ENCODE assay signal across 9 cellular contexts in the genomic region with DNA sequence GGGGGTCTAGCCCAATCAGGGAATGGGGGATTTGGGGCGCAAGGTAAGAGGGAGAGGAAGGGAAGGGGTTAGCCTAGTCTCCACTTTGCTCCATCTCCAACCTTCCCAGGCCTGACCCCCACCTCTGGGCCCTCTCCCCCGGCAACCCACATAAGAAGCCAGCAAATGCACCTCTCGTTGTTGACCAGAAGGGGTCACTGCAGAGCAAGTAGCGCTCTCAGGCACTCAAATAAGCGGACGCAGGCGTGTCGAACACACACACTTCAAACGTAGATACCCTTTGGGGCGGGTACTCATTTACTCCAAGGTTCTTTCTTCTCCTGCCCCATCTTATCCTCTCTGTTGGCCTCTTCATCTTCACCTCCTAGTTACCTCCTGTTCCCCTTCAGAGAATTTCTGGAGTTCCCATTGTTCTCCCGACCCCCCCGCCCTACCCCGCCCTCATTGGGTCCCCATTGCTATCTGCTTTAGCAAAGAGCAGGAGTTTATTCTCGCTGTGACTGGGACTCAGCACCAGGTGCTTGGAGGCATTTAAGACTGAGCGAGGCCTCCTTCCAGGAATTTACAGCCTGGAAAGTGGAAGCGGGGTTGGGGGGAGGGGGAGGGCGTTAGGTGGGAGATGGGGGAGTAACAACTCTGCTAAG. TPM values are rescaled to one million over a fixed set of nuclear protein-coding genes. Genes with fewer than 3 reads are reported as not detected.
DNase-seq lines count a peak whose midpoint lies in the region; ATAC-seq and TF ChIP-seq lines count a peak whose summit lies in the region.
"Had no signal": no experiment of that assay in that cellular context is flagged by ENCODE, and none has a peak within 500 bp of the region (broad histone marks: within the 10 kb centered on the region; RNA-seq: fewer than 3 reads in every experiment).

No MANE protein-coding gene starts in this region.

- DNase-seq in GM04504 (ENCODE audit: low read depth): peak; percentile 2
- peak; percentile 31 for DNase-seq in LoVo (ENCODE audit: low spot score)
- peak; percentile 55 for DNase-seq in RPMI8226
- peak; percentile 2 for DNase-seq in epithelial cell of proximal tubule (ENCODE audit: low read depth)
- peak; percentile 51 for DNase-seq in midbrain (lab: John Stamatoyannopoulos, UW)
- no peak for DNase-seq in SKM-1 (lab: John Stamatoyannopoulos, UW; ENCODE audit: unreplicated experiment)

- H3K4me3 ChIP-seq in epithelial cell of proximal tubule (ENCODE audit: low read depth, low read length): no peak overlapping the region

- ATAC-seq in HG03565 (IDR thresholded peaks at IDR 0.05; ENCODE audit: unreplicated experiment): no peak

- peak overlapping the region; percentile 85 for H3K27ac ChIP-seq in 22Rv1

- TF ChIP-seq CTCF in 22Rv1 (IDR thresholded peaks at IDR 0.05) (peak; percentile 99), epithelial cell of proximal tubule (conservative IDR thresholded peaks at IDR 0.05; ENCODE audit: low read depth, low read length) (peak; percentile 88)

RNA-seq across cellular contexts. Expression of a gene that starts 1.5 kb away (rescaled TPM):
- total RNA-seq in epithelial cell of proximal tubule: under 0.01 TPM in 1 of 2 replicates, not detected in the other
- total RNA-seq: mononuclear cell had no signal
